8 cellular contexts compared by ENCODE assay signal in the genomic region with DNA sequence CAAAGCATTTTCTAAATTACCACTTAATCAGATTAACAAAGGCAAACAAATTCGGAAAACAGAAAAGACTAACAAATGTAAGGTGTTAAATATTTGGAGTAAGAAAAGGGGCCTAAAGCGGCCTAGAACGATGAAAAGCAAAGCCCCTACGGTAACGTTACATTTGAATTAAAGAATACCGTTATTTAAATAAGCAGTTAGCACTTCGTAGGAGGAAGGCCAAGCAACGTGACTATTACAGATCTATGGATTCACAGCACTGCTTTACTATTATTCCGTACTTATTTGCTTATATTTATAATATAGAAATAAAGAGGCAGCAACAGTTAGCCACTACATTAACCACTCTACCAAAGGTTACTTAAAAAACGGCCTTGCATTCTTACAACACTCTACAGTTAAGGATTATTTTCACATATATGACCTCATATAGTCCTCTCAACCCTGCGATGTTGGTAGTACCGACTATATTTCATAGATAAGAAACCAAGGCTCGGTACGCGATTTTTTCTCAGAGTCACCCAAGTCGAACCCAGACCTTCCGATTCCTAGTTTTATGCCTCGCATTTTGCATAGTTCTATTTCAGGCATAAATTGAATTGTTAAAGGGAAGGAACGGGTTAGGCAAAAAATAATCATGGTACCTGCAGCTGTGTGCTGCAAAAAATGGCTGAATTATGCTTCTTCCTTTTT. TPM values are rescaled to one million over a fixed set of nuclear protein-coding genes. Genes with fewer than 3 reads are reported as not detected.
DNase-seq lines count a peak whose midpoint lies in the region; ATAC-seq and TF ChIP-seq lines count a peak whose summit lies in the region.

No MANE protein-coding gene starts in this region.

- peak overlapping the region; percentile 74 for H3K4me2 ChIP-seq in mammary epithelial cell (ENCODE audit: insufficient read depth, low read depth, low read length)

- intact Hi-C loops in mammary epithelial cell (cut with micrococcal nuclease) (loop anchor here (10.0 kb wide), 1 partner anchor 239 kb away; the partner anchor contains the start of gene SAT1), lower lobe of right lung (cut with DNase I) (no loop called here)

- CTCF ChIA-PET in mammary epithelial cell (lab: Charles Lee; ENCODE audit: low non-redundant PET): no interaction called here

- H3K36me3 ChIP-seq in mammary epithelial cell (ENCODE audit: insufficient read depth, low read length) (no peaks in the 10 kb centered on the region), lower lobe of right lung (no peaks in the 10 kb centered on the region), urinary bladder (ENCODE audit: insufficient read depth) (no peaks in the 10 kb centered on the region)

- no peaks in the 10 kb centered on the region for H3K9me3 ChIP-seq in mammary epithelial cell (replicated peaks; ENCODE audit: insufficient read depth, low read length)
- H3K9me3 ChIP-seq in lower lobe of right lung: no peaks in the 10 kb centered on the region

- ATAC-seq in lower lobe of right lung (no peak), GM18907 (IDR thresholded peaks at IDR 0.05; ENCODE audit: unreplicated experiment) (no peak)

- dilution Hi-C loops in mammary epithelial cell (cut with HindIII; ENCODE audit: low sequenced_read_pairs): no loop called here

- H3K79me2 ChIP-seq in mammary epithelial cell (ENCODE audit: insufficient read depth, low read length): peaks cover 48% of the 10 kb centered on the region

- BruUV-seq in mammary epithelial cell (replicated peaks; lab: Mats Ljungman, UMichigan): TSS peak; percentile 52

- H3K4me3 ChIP-seq in mammary epithelial cell (replicated peaks in 1 of 3; ENCODE audit: insufficient read depth in 1 of 3, low read depth in 2 of 3, low read length in 3 of 3): peak overlapping the region; percentile 69 to 87 (median 78)
- H3K4me3 ChIP-seq in lower lobe of right lung: peak overlapping the region; percentile 75
- peak overlapping the region; percentile 86 for H3K4me3 ChIP-seq in urinary bladder (ENCODE audit: low read depth, low read length)

- H2AFZ ChIP-seq in mammary epithelial cell (ENCODE audit: low read depth, low read length): peak overlapping the region; percentile 62

- DNase-seq in NCI-H2171 treated with DMSO at 0.1 percent for 48 hours (lab: John Stamatoyannopoulos, UW) (peak; percentile 9), NCI-H2171 (lab: John Stamatoyannopoulos, UW) (no peak), NAMALWA (ENCODE audit: low spot score) (peak; percentile 51), mammary epithelial cell (peak; percentile 8), lower lobe of right lung (no peak), COLO829 (ENCODE audit: low spot score) (no peak)

- no peak for TF ChIP-seq CTCF in mammary epithelial cell (conservative IDR thresholded peaks at IDR 0.05 in 1 of 2, IDR thresholded peaks at IDR 0.05 in 1 of 2; ENCODE audit: extremely low read depth in 1 of 2, insufficient read depth in 1 of 2, low read depth in 1 of 2, low read length in 2 of 2)
- no peak for TF ChIP-seq CTCF in lower lobe of right lung (IDR thresholded peaks at IDR 0.05)

- H3K4me1 ChIP-seq in mammary epithelial cell (ENCODE audit: insufficient read depth, low read length): no peaks in the 10 kb centered on the region
- H3K4me1 ChIP-seq in lower lobe of right lung: peaks cover 4% of the 10 kb centered on the region
- no peaks in the 10 kb centered on the region for H3K4me1 ChIP-seq in urinary bladder (ENCODE audit: insufficient read depth)

- in situ Hi-C loops in mammary epithelial cell (cut with MboI; ENCODE audit: low sequenced_read_pairs in 2 of 2): no loop called here

- H3K27ac ChIP-seq in mammary epithelial cell (ENCODE audit: insufficient read depth, low read depth, low read length) (peak overlapping the region; percentile 66), lower lobe of right lung (peak overlapping the region; percentile 95), urinary bladder (ENCODE audit: low read depth) (no peak overlapping the region)

- peak overlapping the region; percentile 84 for H3K9ac ChIP-seq in mammary epithelial cell (ENCODE audit: insufficient read depth, low read length)

- WGBS in mammary epithelial cell (ENCODE audit: low coverage, missing lambda C conversion rate): 40% methylated on average over 17 of the region's 19 CpGs
- WGBS in urinary bladder: under 1% methylated on average over 19 of the region's 19 CpGs

- no peaks in the 10 kb centered on the region for H4K20me1 ChIP-seq in mammary epithelial cell (ENCODE audit: insufficient read depth, low read length)

- no peaks in the 10 kb centered on the region for H3K27me3 ChIP-seq in mammary epithelial cell (ENCODE audit: insufficient read depth, low read length)
- no peaks in the 10 kb centered on the region for H3K27me3 ChIP-seq in lower lobe of right lung (ENCODE audit: low read depth)

RNA-seq across cellular contexts. Expression of gene KLHL15, which starts 2.9 kb away (rescaled TPM):
- 1 to 10 TPM; 4.8 to 7.7 TPM for total RNA-seq in mammary epithelial cell
- polyA plus RNA-seq in mammary epithelial cell: 2.5 TPM
- 7.5 TPM for polyA minus RNA-seq in mammary epithelial cell
- 6.3 TPM for total RNA-seq in lower lobe of right lung
- 29.0 TPM for total RNA-seq in urinary bladder
- 5.3 TPM for polyA plus RNA-seq in urinary bladder

RNA-seq across cellular contexts. Expression of gene EIF2S3, which starts 30.6 kb away (rescaled TPM):
- total RNA-seq in mammary epithelial cell (100 to 1,000 TPM; 299 to 364 TPM), lower lobe of right lung (174 TPM), urinary bladder (261 TPM)
- polyA plus RNA-seq in mammary epithelial cell (91.3 TPM), urinary bladder (85.5 TPM)
- polyA minus RNA-seq in mammary epithelial cell: 185 TPM

Comparison
In these comparisons a context has a peak if more than half of its experiments do, and no peak if none do; other contexts are left out.
1. DNase-seq: peak in NCI-H2171 treated with DMSO at 0.1 percent for 48 hours (single experiment), NAMALWA (single experiment) and mammary epithelial cell (single experiment); none in NCI-H2171 (single experiment), lower lobe of right lung (single experiment) and COLO829 (single experiment).
2. Peak in every context shown above with its lines, with median percentiles within 50 percentile points of each other: H3K4me3 ChIP-seq.